Comparison of ENCODE assay signal across 30 cellular contexts in the genomic region with DNA sequence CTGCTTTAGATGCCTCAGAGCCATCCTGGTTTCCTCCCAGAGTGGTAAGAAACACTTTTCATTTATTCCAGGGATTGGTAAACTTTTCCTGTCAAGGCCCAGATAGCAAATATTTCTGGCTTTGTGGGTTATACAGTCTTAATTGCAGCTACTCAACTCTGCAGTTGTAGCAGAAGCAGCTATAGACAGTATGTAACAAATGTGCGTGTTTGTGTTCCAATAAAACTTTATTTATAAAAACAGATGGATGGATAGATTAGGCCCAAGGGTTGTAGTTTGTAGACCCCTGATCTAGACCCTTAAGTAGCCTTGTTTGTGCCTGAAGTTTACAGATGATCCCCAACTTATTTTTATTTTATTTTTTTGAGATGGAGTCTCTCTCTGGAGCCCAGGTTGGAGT. TPM values are rescaled to one million over a fixed set of nuclear protein-coding genes. Genes with fewer than 3 reads are reported as not detected.
"Had no signal": no experiment of that assay in that cellular context is flagged by ENCODE, and none has a peak within 500 bp of the region (broad histone marks: within the 10 kb centered on the region; RNA-seq: fewer than 3 reads in every experiment).

No MANE protein-coding gene starts in this region.

- H3K9me3 ChIP-seq: pancreas, psoas muscle, right atrium auricular region, spleen, suprapubic skin, transverse colon had no signal

- H3K36me3 ChIP-seq: pancreas, transverse colon had no signal

- FAIRE-seq: bronchial epithelial cell, colon, endometrium, keratinocyte, pancreas had no signal

- DNase-seq: activated CD4-positive, alpha-beta T cell treated with anti-CD3 and anti-CD28 coated beads for 4 hours; activated CD4-positive, alpha-beta T cell treated with anti-CD3 and anti-CD28 coated beads, Interleukin-2, amount 50 U/mL, for 4 hours; activated effector memory CD4-positive, alpha-beta T cell treated with Interleukin-2 at 50 U/mL for 16 hours; activated naive CD4-positive, alpha-beta T cell treated with anti-CD3 and anti-CD28 coated beads for 36 hours; activated naive CD8-positive, alpha-beta T cell treated with anti-CD3 and anti-CD28 coated beads for 36 hours; activated T-cell treated with anti-CD3 and anti-CD28 coated beads for 4 hours; activated T-cell treated with anti-CD3 and anti-CD28 coated beads, Interleukin-2, amount 50 U/mL, for 72 hours; amniotic stem cell; dermis blood vessel endothelial cell; effector CD4-positive, alpha-beta T cell; foreskin fibroblast; head of caudate nucleus; hippocampal formation; left cardiac atrium; midbrain; naive thymus-derived CD4-positive, alpha-beta T cell; pancreas; psoas muscle; spleen; stimulated activated naive CD4-positive, alpha-beta T cell; transverse colon had no signal

- H3K27ac ChIP-seq: epithelial cell of prostate, pancreas, psoas muscle, right atrium auricular region, suprapubic skin, transverse colon had no signal

- H3K4me1 ChIP-seq: psoas muscle had no signal

- H3K27me3 ChIP-seq: right atrium auricular region, suprapubic skin, transverse colon had no signal

- H3K4me3 ChIP-seq: pancreas, psoas muscle, right atrium auricular region, spleen, suprapubic skin, transverse colon had no signal

- ATAC-seq: activated T-cell treated with anti-CD3 and anti-CD28 coated beads, Interleukin-2, amount 50 U/mL, for 72 hours; left cardiac atrium; naive thymus-derived CD4-positive, alpha-beta T cell; pancreas; psoas muscle had no signal

RNA-seq across cellular contexts. Expression of a gene that starts 17.9 kb away (rescaled TPM):
- total RNA-seq: activated naive CD4-positive, alpha-beta T cell treated with anti-CD3 and anti-CD28 coated beads for 36 hours; activated naive CD8-positive, alpha-beta T cell treated with anti-CD3 and anti-CD28 coated beads for 36 hours; activated T-cell treated with anti-CD3 and anti-CD28 coated beads, Interleukin-2, amount 50 U/mL, for 72 hours; naive thymus-derived CD4-positive, alpha-beta T cell; T-helper 1 cell treated with Interleukin-12 subunit alpha and Interleukin-12 subunit beta and Interleukin-4 antibody, amounts not matched to agents 30 ng/mL and 1 ng/mL, for 36 hours had no signal
- polyA plus RNA-seq: naive thymus-derived CD4-positive, alpha-beta T cell; neural cell had no signal
